In the genomic region with DNA sequence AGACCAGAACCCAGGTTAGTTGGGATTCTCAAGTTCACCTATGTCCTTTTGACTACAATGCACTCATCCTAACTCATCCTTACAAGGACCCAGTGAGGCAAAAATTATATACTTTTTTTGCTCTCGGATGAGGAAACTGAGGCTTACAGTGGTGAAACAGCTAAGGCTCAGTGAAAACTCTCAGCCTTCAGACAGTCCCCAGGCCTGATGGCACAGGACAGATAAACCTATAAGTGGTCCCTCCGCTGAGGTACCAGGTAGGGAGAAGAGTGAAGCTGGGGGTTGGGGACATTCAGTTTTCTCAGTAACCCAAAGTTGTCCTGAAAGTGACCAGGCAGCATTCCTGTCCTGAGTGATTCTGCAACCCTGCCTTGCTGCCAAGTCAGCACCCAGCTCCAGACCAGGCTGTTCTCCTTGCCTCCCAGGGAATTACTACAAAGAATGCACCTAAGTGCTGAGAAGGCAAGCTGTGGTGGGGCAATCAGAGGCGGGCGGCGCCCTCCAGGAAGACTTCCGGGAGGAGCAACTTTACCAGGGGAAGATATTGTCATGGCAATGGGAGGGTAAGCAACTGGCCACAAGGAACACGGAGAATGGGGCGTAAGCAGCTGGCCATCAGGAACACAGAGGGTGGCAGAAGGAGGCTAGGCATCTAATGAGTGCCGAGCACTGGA, we compare ENCODE assay signal across 16 cellular contexts. TPM values are rescaled to one million over a fixed set of nuclear protein-coding genes. Genes with fewer than 3 reads are reported as not detected.
DNase-seq lines count a peak whose midpoint lies in the region; ATAC-seq, FAIRE-seq and TF ChIP-seq lines count a peak whose summit lies in the region.
"Had no signal": no experiment of that assay in that cellular context is flagged by ENCODE, and none has a peak within 500 bp of the region (broad histone marks: within the 10 kb centered on the region; RNA-seq: fewer than 3 reads in every experiment).

No MANE protein-coding gene starts in this region.

- no peaks in the 10 kb centered on the region for H3K27me3 Mint-ChIP-seq in type B pancreatic cell

- no peaks in the 10 kb centered on the region for H3K9me2 ChIP-seq in SK-N-SH

- intact Hi-C loops in lower lobe of right lung (cut with DNase I) = no loop called here

- no peak overlapping the region for H3K4me3 ChIP-seq in bronchial epithelial cell (ENCODE audit: low read depth, low read length)
- H3K4me3 ChIP-seq in lower lobe of right lung = no peak overlapping the region
- no peak overlapping the region for H3K4me3 ChIP-seq in SK-N-SH (ENCODE audit: low read depth in 2 of 2, low read length in 1 of 2)
- H3K4me3 ChIP-seq: SJSA1 had no signal

- TF ChIP-seq EP300 in SK-N-SH (IDR thresholded peaks at IDR 0.05; ENCODE audit: borderline replicate concordance in 1 of 2, low read depth in 1 of 2, low read length in 1 of 2) = no peak

- peaks cover 43% of the 10 kb centered on the region for H3K4me1 Mint-ChIP-seq in type B pancreatic cell (ENCODE audit: unreplicated experiment)

- H3K36me3 Mint-ChIP-seq in type B pancreatic cell = no peaks in the 10 kb centered on the region
- H3K36me3 Mint-ChIP-seq: stimulated activated effector memory CD8-positive, alpha-beta T cell treated with anti-CD3 and anti-CD28 coated beads, Interleukin-12 subunit alpha, Interleukin-12 subunit beta, amount 100 ng/mL, for 72 hours had no signal

- H3K9me3 Mint-ChIP-seq in type B pancreatic cell = no peaks in the 10 kb centered on the region
- H3K9me3 Mint-ChIP-seq: stimulated activated effector memory CD8-positive, alpha-beta T cell treated with anti-CD3 and anti-CD28 coated beads, Interleukin-12 subunit alpha, Interleukin-12 subunit beta, amount 100 ng/mL, for 72 hours had no signal

- H3K4me3 Mint-ChIP-seq in type B pancreatic cell = peak overlapping the region; percentile 79
- H3K4me3 Mint-ChIP-seq: activated naive CD8-positive, alpha-beta T cell; stimulated activated effector memory CD8-positive, alpha-beta T cell treated with anti-CD3 and anti-CD28 coated beads, Interleukin-12 subunit alpha, Interleukin-12 subunit beta, amount 100 ng/mL, for 72 hours had no signal

- H3K79me2 ChIP-seq in SK-N-SH (ENCODE audit: insufficient read depth) = 0 out of 2 replicates have a peak, but pooled peaks cover 3% of the 10 kb centered on the region

- TF ChIP-seq RAD21 in SK-N-SH (IDR thresholded peaks at IDR 0.05; ENCODE audit: low read length) = no peak

- H3K4me1 ChIP-seq in lower lobe of right lung (peaks cover 57% of the 10 kb centered on the region), SK-N-SH (ENCODE audit: control insufficient read depth in 1 of 2, insufficient read depth in 2 of 2, low read depth in 1 of 2, low read length in 1 of 2) (peaks cover 12 to 13% of the 10 kb centered on the region in 2 experiments; a peak in 3 of 4 replicates)

- H3K36me3 ChIP-seq in bronchial epithelial cell (ENCODE audit: control insufficient read depth, insufficient read depth, low read length) (peaks cover 17% of the 10 kb centered on the region), lower lobe of right lung (peaks cover 9% of the 10 kb centered on the region), SK-N-SH (replicated peaks in 1 of 2; ENCODE audit: control insufficient read depth in 1 of 2, insufficient read depth in 2 of 2, low read length in 1 of 2) (no peaks in the 10 kb centered on the region)

- no peak overlapping the region for H3K9ac ChIP-seq in SK-N-SH

- DNase-seq in DMS53 (lab: John Stamatoyannopoulos, UW) (peak; percentile 35), DMS53 treated with DMSO at 0.1 percent for 48 hours (lab: John Stamatoyannopoulos, UW; ENCODE audit: unreplicated experiment) (no peak), bronchial epithelial cell (ENCODE audit: low read depth) (peak; percentile 82), lower lobe of right lung (peak; percentile 90), type B pancreatic cell (ENCODE audit: extremely low spot score, unreplicated experiment) (no peak), SK-N-SH (no peak), GM13976 (ENCODE audit: low spot score) (no peak)
- DNase-seq: 8988T; activated CD4-positive, alpha-beta T cell treated with anti-CD3 and anti-CD28 coated beads, Interleukin-2, amount 50 U/mL, for 4 hours; effector CD8-positive, alpha-beta T cell; NCI-H2171 had no signal

- in situ Hi-C loops in GM13976 (cut with MboI; ENCODE audit: low sequenced_read_pairs, unreplicated experiment) = no loop called here

- CTCF ChIA-PET in SK-N-SH (lab: Yijun Ruan, JAX) = interaction anchor here (1.4 to 5.5 kb wide), 4 partner anchors 11 to 289 kb away, joined by 4 to 44 read pairs (median 8); no protein-coding TSS in a partner anchor

- ATAC-seq in lower lobe of right lung (peak; percentile 69 to 71), GM19035 (IDR thresholded peaks at IDR 0.05; ENCODE audit: unreplicated experiment) (no peak)
- ATAC-seq: stimulated activated effector memory CD8-positive, alpha-beta T cell treated with anti-CD3 and anti-CD28 coated beads, Interleukin-12 subunit alpha, Interleukin-12 subunit beta, amount 100 ng/mL, for 72 hours had no signal

- H3K9me3 ChIP-seq in lower lobe of right lung = no peaks in the 10 kb centered on the region
- H3K9me3 ChIP-seq in SK-N-SH = no peaks in the 10 kb centered on the region
- H3K9me3 ChIP-seq: SJSA1 had no signal

- H3K27me3 ChIP-seq in bronchial epithelial cell (ENCODE audit: control insufficient read depth, insufficient read depth, low read length) (no peaks in the 10 kb centered on the region), lower lobe of right lung (ENCODE audit: low read depth) (no peaks in the 10 kb centered on the region), SK-N-SH (ENCODE audit: insufficient read depth) (no peaks in the 10 kb centered on the region)
- H3K27me3 ChIP-seq: SJSA1 had no signal

- H4K20me1 ChIP-seq in SK-N-SH (ENCODE audit: insufficient read depth) = no peaks in the 10 kb centered on the region

- 80% methylated on average over 9 of the region's 9 CpGs for WGBS in SK-N-SH (ENCODE audit: low lambda C conversion rate)

- no peak overlapping the region for H2AFZ ChIP-seq in SK-N-SH (ENCODE audit: low read depth)

- POLR2A ChIA-PET in SK-N-SH (lab: Yijun Ruan, JAX) = no interaction called here

- peak overlapping the region; percentile 98 for H3K27ac Mint-ChIP-seq in type B pancreatic cell
- H3K27ac Mint-ChIP-seq: activated naive CD8-positive, alpha-beta T cell; stimulated activated effector memory CD8-positive, alpha-beta T cell treated with anti-CD3 and anti-CD28 coated beads, Interleukin-12 subunit alpha, Interleukin-12 subunit beta, amount 100 ng/mL, for 72 hours had no signal

- peak overlapping the region; percentile 84 for H3K27ac ChIP-seq in lower lobe of right lung
- H3K27ac ChIP-seq in SK-N-SH (ENCODE audit: low read depth in 2 of 2, low read length in 1 of 2) = no peak overlapping the region
- H3K27ac ChIP-seq: SJSA1 had no signal

- TF ChIP-seq CTCF in bronchial epithelial cell (IDR thresholded peaks at IDR 0.05; ENCODE audit: insufficient read depth, low read length, severe bottlenecking) (no peak), lower lobe of right lung (IDR thresholded peaks at IDR 0.05) (no peak), type B pancreatic cell (conservative IDR thresholded peaks at IDR 0.05) (no peak), SK-N-SH (IDR thresholded peaks at IDR 0.05) (no peak), GM13976 (IDR thresholded peaks at IDR 0.05; ENCODE audit: borderline replicate concordance, control extremely low read depth, extremely low read depth, insufficient read depth, missing control alignments) (no peak)

- peaks cover 7% of the 10 kb centered on the region for H3F3A ChIP-seq in SK-N-SH (replicated peaks; ENCODE audit: insufficient read depth)

- no peak for FAIRE-seq in bronchial epithelial cell (lab: Jason Lieb, UNC)
- FAIRE-seq: G401.6 had no signal

- no peak overlapping the region for H3K4me2 ChIP-seq in SK-N-SH

TF ChIP-seq in SK-N-SH, 30 proteins besides CTCF, POLR2A, EP300 and RAD21 (continues in another document):
- TF ChIP-seq RCOR1 (IDR thresholded peaks at IDR 0.05; ENCODE audit: low read length) = no peak
- no peak for TF ChIP-seq FOXJ3 (CRISPR knock-in tag; IDR thresholded peaks at IDR 0.05)

RNA-seq across cellular contexts. Expression of a gene that starts 4.6 kb away (rescaled TPM):
- total RNA-seq in bronchial epithelial cell (21.1 and 73.0 TPM in 2 replicates), lower lobe of right lung (21.1 TPM), type B pancreatic cell (ENCODE audit: low replicate concordance) (9.3 and 10.4 TPM in 2 replicates)
- polyA plus RNA-seq in SK-N-SH (2012; rRNA removed) = 0.78 and 1.2 TPM in 2 replicates
- 0.71 and 1.2 TPM in 2 replicates for polyA plus RNA-seq in SK-N-SH (2012; cell fraction: cytosol; rRNA removed)
- polyA plus RNA-seq in SK-N-SH (2012; cell fraction: nucleus; rRNA removed) = 0.63 and 0.79 TPM in 2 replicates

RNA-seq across cellular contexts. Expression of a gene that starts 14.6 kb away (rescaled TPM):
- total RNA-seq in bronchial epithelial cell = 11.1 and 15.3 TPM in 2 replicates
- 15.3 TPM for total RNA-seq in lower lobe of right lung
- 39.2 and 52.3 TPM in 2 replicates for total RNA-seq in type B pancreatic cell (ENCODE audit: low replicate concordance)
- 8.8 and 11.6 TPM in 2 replicates for polyA plus RNA-seq in SK-N-SH (2012; rRNA removed)
- polyA plus RNA-seq in SK-N-SH (2012; cell fraction: cytosol; rRNA removed) = 8.5 and 11.5 TPM in 2 replicates
- polyA plus RNA-seq in SK-N-SH (2012; cell fraction: nucleus; rRNA removed) = 5.7 and 6.1 TPM in 2 replicates

RNA-seq across cellular contexts. Expression of a gene that starts 47.8 kb away (rescaled TPM):
- total RNA-seq in bronchial epithelial cell (13.2 and 14.7 TPM in 2 replicates), lower lobe of right lung (8.1 TPM), type B pancreatic cell (ENCODE audit: low replicate concordance) (12.2 and 26.9 TPM in 2 replicates)
- polyA plus RNA-seq in SK-N-SH (2012; rRNA removed) = not detected in 2 replicates
- polyA plus RNA-seq in SK-N-SH (2012; cell fraction: cytosol; rRNA removed) = not detected in 2 replicates
- not detected in 2 replicates for polyA plus RNA-seq in SK-N-SH (2012; cell fraction: nucleus; rRNA removed)
- total RNA-seq: SJSA1 had no signal

Comparison
In these comparisons a context has a peak if more than half of its experiments do, and no peak if none do; other contexts are left out.
1. DNase-seq: peak in DMS53 (single experiment), bronchial epithelial cell (single experiment) and lower lobe of right lung (single experiment); none in DMS53 treated with DMSO at 0.1 percent for 48 hours (single experiment), type B pancreatic cell (single experiment), SK-N-SH (single experiment) and GM13976 (single experiment).